Comparison of ENCODE assay signal across 10 cellular contexts in the genomic region with DNA sequence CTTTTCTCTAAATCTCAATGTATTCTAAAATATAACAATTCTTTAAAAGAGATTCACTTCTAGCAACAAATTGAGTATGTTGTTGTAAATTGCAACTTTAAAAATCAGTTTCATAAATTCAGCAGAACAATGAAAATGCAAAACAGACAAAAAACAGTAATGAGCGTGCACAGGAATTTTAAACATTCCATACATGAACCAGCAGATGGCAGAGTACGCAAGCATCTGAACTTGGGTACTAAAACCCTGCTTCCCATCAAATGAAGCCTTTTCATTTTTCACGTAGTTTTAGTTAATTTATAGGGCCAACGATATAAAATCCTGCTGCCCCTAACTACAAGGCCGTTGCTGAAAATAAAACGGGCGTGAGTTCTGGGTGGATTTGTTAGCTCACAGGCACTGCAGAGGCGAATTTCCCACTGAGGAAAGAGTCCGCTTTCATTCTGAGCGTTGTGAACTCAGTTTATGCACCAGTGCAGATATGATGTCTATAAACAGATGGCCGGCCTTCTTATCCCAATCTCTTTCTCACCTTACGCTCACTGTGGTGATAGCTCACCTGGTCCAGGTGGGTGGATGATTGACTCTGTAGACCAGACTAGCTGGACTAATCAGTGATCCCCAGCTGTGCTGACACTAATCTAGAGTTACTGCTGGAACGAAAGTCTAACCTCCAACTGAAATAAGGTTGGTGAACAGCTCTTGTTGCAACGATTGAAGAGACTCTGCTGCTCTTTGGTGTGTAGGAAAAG.
DNase-seq lines count a peak whose midpoint lies in the region; ATAC-seq, FAIRE-seq and TF ChIP-seq lines count a peak whose summit lies in the region.
"Had no signal": no experiment of that assay in that cellular context is flagged by ENCODE, and none has a peak within 500 bp of the region (broad histone marks: within the 10 kb centered on the region; RNA-seq: fewer than 3 reads in every experiment).

No MANE protein-coding gene starts in this region.

- peak; percentile 6 for DNase-seq in AG04450 (ENCODE audit: low read depth, low spot score)
- DNase-seq in HS-5 (ENCODE audit: low read depth): peak; percentile 22
- DNase-seq in OCI-M1 (lab: John Stamatoyannopoulos, UW): peak; percentile 66
- DNase-seq in endothelial cell (ENCODE audit: low spot score): peak; percentile 22
- no peak for DNase-seq in activated CD8-positive, alpha-beta memory T cell treated with anti-CD3 and anti-CD28 coated beads, Interleukin-2, amount 10 ng/mL, durations not matched to agents 7 days and 5 days
- DNase-seq in NCI-H526 treated with DMSO at 0.1 percent for 48 hours (lab: John Stamatoyannopoulos, UW): no peak

- no peak overlapping the region for H3K4me3 ChIP-seq in AG04450 (ENCODE audit: low read depth, low read length)
- H3K4me3 ChIP-seq in neural cell (ENCODE audit: low read length): no peak overlapping the region

- H3K4me2 ChIP-seq in neural cell (ENCODE audit: low read length): no peak overlapping the region

- no peaks in the 10 kb centered on the region for H3K4me1 Mint-ChIP-seq in endothelial cell (ENCODE audit: unreplicated experiment)
- no peaks in the 10 kb centered on the region for H3K4me1 Mint-ChIP-seq in activated CD8-positive, alpha-beta memory T cell treated with anti-CD3 and anti-CD28 coated beads, Interleukin-2, amount 10 ng/mL, durations not matched to agents 7 days and 5 days
- H3K4me1 Mint-ChIP-seq: IgD-negative memory B cell had no signal

- peak; percentile 97 for TF ChIP-seq RAD21 in neural cell (conservative IDR thresholded peaks at IDR 0.05)

- no peak overlapping the region for H3K9ac ChIP-seq in neural cell (ENCODE audit: low read length)

- no peak for ATAC-seq in activated CD8-positive, alpha-beta memory T cell treated with anti-CD3 and anti-CD28 coated beads, Interleukin-2, amount 10 ng/mL, durations not matched to agents 7 days and 5 days

- H3K27me3 Mint-ChIP-seq in endothelial cell (ENCODE audit: unreplicated experiment): peaks cover 2% of the 10 kb centered on the region
- peaks cover 5% of the 10 kb centered on the region for H3K27me3 Mint-ChIP-seq in activated CD8-positive, alpha-beta memory T cell treated with anti-CD3 and anti-CD28 coated beads, Interleukin-2, amount 10 ng/mL, durations not matched to agents 7 days and 5 days

- POLR2A ChIA-PET in AG04450 (lab: Yijun Ruan, JAX): no interaction called here

- no peak overlapping the region for H2AFZ ChIP-seq in neural cell (ENCODE audit: low read depth, low read length)

- TF ChIP-seq EP300 in neural cell (conservative IDR thresholded peaks at IDR 0.05; ENCODE audit: poor library complexity, severe bottlenecking): no peak

- H3K36me3 ChIP-seq in neural cell (ENCODE audit: insufficient read depth, low read length): no peaks in the 10 kb centered on the region
- H3K36me3 ChIP-seq: neutrophil had no signal

- peaks cover 3% of the 10 kb centered on the region for H3K27me3 ChIP-seq in AG04450 (ENCODE audit: control insufficient read depth, insufficient read depth, low read length)
- H3K27me3 ChIP-seq in neural cell (ENCODE audit: insufficient read depth, low read depth, low read length): no peaks in the 10 kb centered on the region
- H3K27me3 ChIP-seq: neutrophil had no signal

- H3K27ac ChIP-seq in AG04450 (ENCODE audit: low read depth, low read length): no peak overlapping the region
- H3K27ac ChIP-seq in neural cell (ENCODE audit: low read length): peak overlapping the region; percentile 30
- H3K27ac ChIP-seq: neutrophil had no signal

- H3K4me3 Mint-ChIP-seq in endothelial cell (ENCODE audit: unreplicated experiment): no peak overlapping the region
- no peak overlapping the region for H3K4me3 Mint-ChIP-seq in activated CD8-positive, alpha-beta memory T cell treated with anti-CD3 and anti-CD28 coated beads, Interleukin-2, amount 10 ng/mL, durations not matched to agents 7 days and 5 days
- H3K4me3 Mint-ChIP-seq: IgD-negative memory B cell had no signal

- no peaks in the 10 kb centered on the region for H3F3A ChIP-seq in neural cell (ENCODE audit: insufficient read depth, low read length, poor library complexity, severe bottlenecking)

- H3K9me3 ChIP-seq in AG04450 (ENCODE audit: control insufficient read depth, insufficient read depth, low read length) (no peaks in the 10 kb centered on the region), neural cell (ENCODE audit: low read length) (no peaks in the 10 kb centered on the region)
- H3K9me3 ChIP-seq: neutrophil had no signal

- no peaks in the 10 kb centered on the region for H3K9me3 Mint-ChIP-seq in endothelial cell (ENCODE audit: unreplicated experiment)
- no peaks in the 10 kb centered on the region for H3K9me3 Mint-ChIP-seq in activated CD8-positive, alpha-beta memory T cell treated with anti-CD3 and anti-CD28 coated beads, Interleukin-2, amount 10 ng/mL, durations not matched to agents 7 days and 5 days (ENCODE audit: low read depth)
- H3K9me3 Mint-ChIP-seq: IgD-negative memory B cell had no signal

- TF ChIP-seq CTCF in AG04450 (IDR thresholded peaks at IDR 0.05; ENCODE audit: low read depth, low read length) (peak; percentile 73), endothelial cell (IDR thresholded peaks at IDR 0.05; ENCODE audit: unreplicated experiment) (peak; percentile 76), neural cell (IDR thresholded peaks at IDR 0.05; ENCODE audit: poor library complexity, severe bottlenecking) (peak; percentile 90)

- H3K9me2 ChIP-seq in neural cell (ENCODE audit: insufficient read depth, low read length): no peaks in the 10 kb centered on the region

- CTCF ChIA-PET in AG04450 (lab: Charles Lee): interaction anchor here (0.5 to 4.8 kb wide), 24 partner anchors 10 to 1095 kb away, joined by 3 to 125 read pairs (median 3); no protein-coding TSS in a partner anchor
- CTCF ChIA-PET in activated CD8-positive, alpha-beta memory T cell treated with anti-CD3 and anti-CD28 coated beads, Interleukin-2, amount 10 ng/mL, durations not matched to agents 7 days and 5 days (lab: Charles Lee): interaction anchor here (0.7 to 1.3 kb wide), 3 partner anchors 26 to 747 kb away, joined by 3 to 4 read pairs (median 4); no protein-coding TSS in a partner anchor

- H3K36me3 Mint-ChIP-seq in endothelial cell (ENCODE audit: low read depth, unreplicated experiment): no peaks in the 10 kb centered on the region
- H3K36me3 Mint-ChIP-seq in activated CD8-positive, alpha-beta memory T cell treated with anti-CD3 and anti-CD28 coated beads, Interleukin-2, amount 10 ng/mL, durations not matched to agents 7 days and 5 days: no peaks in the 10 kb centered on the region
- H3K36me3 Mint-ChIP-seq: IgD-negative memory B cell had no signal

- no peaks in the 10 kb centered on the region for H3K79me2 ChIP-seq in neural cell (replicated peaks; ENCODE audit: insufficient read depth, low read length)

- peak; percentile 80 for FAIRE-seq in G401.6 (lab: Jason Lieb, UNC)

- no peak overlapping the region for H3K27ac Mint-ChIP-seq in endothelial cell (ENCODE audit: unreplicated experiment)
- H3K27ac Mint-ChIP-seq in activated CD8-positive, alpha-beta memory T cell treated with anti-CD3 and anti-CD28 coated beads, Interleukin-2, amount 10 ng/mL, durations not matched to agents 7 days and 5 days: no peak overlapping the region
- H3K27ac Mint-ChIP-seq: IgD-negative memory B cell had no signal

- H4K20me1 ChIP-seq in neural cell (ENCODE audit: insufficient read depth): no peaks in the 10 kb centered on the region

TF ChIP-seq in neural cell, 6 proteins besides CTCF, POLR2A, EP300 and RAD21:
- no peak for TF ChIP-seq TAF1 (IDR thresholded peaks at IDR 0.05; ENCODE audit: low read depth)
- TF ChIP-seq, protein P1, sequence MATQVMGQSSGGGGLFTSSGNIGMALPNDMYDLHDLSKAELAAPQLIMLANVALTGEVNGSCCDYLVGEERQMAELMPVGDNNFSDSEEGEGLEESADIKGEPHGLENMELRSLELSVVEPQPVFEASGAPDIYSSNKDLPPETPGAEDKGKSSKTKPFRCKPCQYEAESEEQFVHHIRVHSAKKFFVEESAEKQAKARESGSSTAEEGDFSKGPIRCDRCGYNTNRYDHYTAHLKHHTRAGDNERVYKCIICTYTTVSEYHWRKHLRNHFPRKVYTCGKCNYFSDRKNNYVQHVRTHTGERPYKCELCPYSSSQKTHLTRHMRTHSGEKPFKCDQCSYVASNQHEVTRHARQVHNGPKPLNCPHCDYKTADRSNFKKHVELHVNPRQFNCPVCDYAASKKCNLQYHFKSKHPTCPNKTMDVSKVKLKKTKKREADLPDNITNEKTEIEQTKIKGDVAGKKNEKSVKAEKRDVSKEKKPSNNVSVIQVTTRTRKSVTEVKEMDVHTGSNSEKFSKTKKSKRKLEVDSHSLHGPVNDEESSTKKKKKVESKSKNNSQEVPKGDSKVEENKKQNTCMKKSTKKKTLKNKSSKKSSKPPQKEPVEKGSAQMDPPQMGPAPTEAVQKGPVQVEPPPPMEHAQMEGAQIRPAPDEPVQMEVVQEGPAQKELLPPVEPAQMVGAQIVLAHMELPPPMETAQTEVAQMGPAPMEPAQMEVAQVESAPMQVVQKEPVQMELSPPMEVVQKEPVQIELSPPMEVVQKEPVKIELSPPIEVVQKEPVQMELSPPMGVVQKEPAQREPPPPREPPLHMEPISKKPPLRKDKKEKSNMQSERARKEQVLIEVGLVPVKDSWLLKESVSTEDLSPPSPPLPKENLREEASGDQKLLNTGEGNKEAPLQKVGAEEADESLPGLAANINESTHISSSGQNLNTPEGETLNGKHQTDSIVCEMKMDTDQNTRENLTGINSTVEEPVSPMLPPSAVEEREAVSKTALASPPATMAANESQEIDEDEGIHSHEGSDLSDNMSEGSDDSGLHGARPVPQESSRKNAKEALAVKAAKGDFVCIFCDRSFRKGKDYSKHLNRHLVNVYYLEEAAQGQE (IDR thresholded peaks at IDR 0.05; ENCODE audit: borderline replicate concordance): no peak
- TF ChIP-seq MXI1 (conservative IDR thresholded peaks at IDR 0.05; ENCODE audit: poor library complexity, severe bottlenecking): no peak
- peak; percentile 97 for TF ChIP-seq SMC3 (conservative IDR thresholded peaks at IDR 0.05; ENCODE audit: poor library complexity)
- no peak for TF ChIP-seq POLR2AphosphoS5 (IDR thresholded peaks at IDR 0.05)

Comparison
In these comparisons a context has a peak if more than half of its experiments do, and no peak if none do; other contexts are left out.
1. DNase-seq: peak in AG04450 (single experiment), HS-5 (single experiment), OCI-M1 (single experiment) and endothelial cell (single experiment); none in activated CD8-positive, alpha-beta memory T cell treated with anti-CD3 and anti-CD28 coated beads, Interleukin-2, amount 10 ng/mL, durations not matched to agents 7 days and 5 days (single experiment) and NCI-H526 treated with DMSO at 0.1 percent for 48 hours (single experiment).
2. Peak in every context shown above with its lines, with median percentiles within 50 percentile points of each other: CTCF ChIP-seq.